In genomic region chr15:40325188-40325587, GRCh38 we compare ENCODE assay signal across 10 cellular contexts. TPM values are rescaled to one million over a fixed set of nuclear protein-coding genes. Genes with fewer than 3 reads are reported as not detected.
DNase-seq lines count a peak whose midpoint lies in the region; ATAC-seq and TF ChIP-seq lines count a peak whose summit lies in the region.
"Had no signal": no experiment of that assay in that cellular context is flagged by ENCODE, and none has a peak within 500 bp of the region (broad histone marks: within the 10 kb centered on the region; RNA-seq: fewer than 3 reads in every experiment).

No MANE protein-coding gene starts in this region.

- H3K36me3 ChIP-seq in adipocyte (ENCODE audit: control insufficient read depth, insufficient read depth, low read length, severe bottlenecking) (peaks cover 5% of the 10 kb centered on the region), lower lobe of right lung (no peaks in the 10 kb centered on the region), tibial artery (no peaks in the 10 kb centered on the region)

- DNase-seq in activated T-cell treated with anti-CD3 and anti-CD28 coated beads, Interleukin-2, amount 50 U/mL, for 4 hours, result no peak
- DNase-seq in activated T-cell treated with anti-CD3 and anti-CD28 coated beads for 4 hours (no peak), adipocyte (ENCODE audit: low read depth) (peak; percentile 44), lower lobe of right lung (no peak), tibial artery (peak in 1 of 2 donors; percentile 59), cortex of kidney (lab: John Stamatoyannopoulos, UW) (no peak), NCI-H2029 treated with DMSO at 0.1 percent for 48 hours (lab: John Stamatoyannopoulos, UW) (no peak)
- DNase-seq: NCI-H187 had no signal

- H3K9me3 Mint-ChIP-seq in activated T-cell treated with anti-CD3 and anti-CD28 coated beads, Interleukin-2, amount 50 U/mL, for 4 hours, result no peaks in the 10 kb centered on the region

- H3K9ac ChIP-seq in adipocyte (ENCODE audit: low read length), result peak overlapping the region; percentile 85

- H3K36me3 Mint-ChIP-seq in activated T-cell treated with anti-CD3 and anti-CD28 coated beads, Interleukin-2, amount 50 U/mL, for 4 hours (ENCODE audit: insufficient read depth), result no peaks in the 10 kb centered on the region

- peak overlapping the region; percentile 78 for H3K4me3 Mint-ChIP-seq in activated T-cell treated with anti-CD3 and anti-CD28 coated beads, Interleukin-2, amount 50 U/mL, for 4 hours

- H3K27me3 ChIP-seq in adipocyte (replicated peaks; ENCODE audit: control insufficient read depth, insufficient read depth, low read length) (no peaks in the 10 kb centered on the region), lower lobe of right lung (ENCODE audit: low read depth) (no peaks in the 10 kb centered on the region), tibial artery (no peaks in the 10 kb centered on the region)

- TF ChIP-seq CTCF in lower lobe of right lung (IDR thresholded peaks at IDR 0.05) (no peak), tibial artery (IDR thresholded peaks at IDR 0.05) (no peak)

- H3K4me1 ChIP-seq in adipocyte (ENCODE audit: control insufficient read depth, insufficient read depth, low read length) (peaks cover 56% of the 10 kb centered on the region), lower lobe of right lung (peaks cover 67% of the 10 kb centered on the region), tibial artery (peaks cover 0 to 71% (median 59%) of the 10 kb centered on the region in 4 donors)

- H3K27me3 Mint-ChIP-seq in activated T-cell treated with anti-CD3 and anti-CD28 coated beads, Interleukin-2, amount 50 U/mL, for 4 hours (ENCODE audit: low read depth), result no peaks in the 10 kb centered on the region

- intact Hi-C loops in lower lobe of right lung (cut with DNase I) (no loop called here), tibial artery (cut with DNase I; ENCODE audit: low total_unique reads) (no loop called here)

- H3K4me3 ChIP-seq in adipocyte (ENCODE audit: low read length), result peak overlapping the region; percentile 83
- peak overlapping the region; percentile 82 for H3K4me3 ChIP-seq in lower lobe of right lung
- H3K4me3 ChIP-seq in tibial artery, result peak overlapping the region; percentile 75 to 97

- H3K27ac ChIP-seq in lower lobe of right lung (no peak overlapping the region), tibial artery (peak overlapping the region; percentile 90 to 92)

- H3K4me1 Mint-ChIP-seq in activated T-cell treated with anti-CD3 and anti-CD28 coated beads, Interleukin-2, amount 50 U/mL, for 4 hours (ENCODE audit: low read depth), result peaks cover 26% of the 10 kb centered on the region

- no peak for ATAC-seq in activated T-cell treated with anti-CD3 and anti-CD28 coated beads, Interleukin-2, amount 50 U/mL, for 4 hours
- ATAC-seq in lower lobe of right lung, result no peak
- ATAC-seq in GM19467 (IDR thresholded peaks at IDR 0.05; ENCODE audit: unreplicated experiment), result no peak

- H3K9me3 ChIP-seq in adipocyte (ENCODE audit: control insufficient read depth, low read length) (no peaks in the 10 kb centered on the region), lower lobe of right lung (no peaks in the 10 kb centered on the region), tibial artery (no peaks in the 10 kb centered on the region)

RNA-seq across cellular contexts. Expression of gene INAFM2, which starts 1.7 kb away (rescaled TPM):
- 10 to 100 TPM; 11.4 to 13.3 (median 13.3) TPM for total RNA-seq in activated T-cell treated with anti-CD3 and anti-CD28 coated beads, Interleukin-2, amount 50 U/mL, for 4 hours
- total RNA-seq in lower lobe of right lung, result 33.8 TPM

RNA-seq across cellular contexts. Expression of gene CCDC9B, which starts 15.6 kb away (rescaled TPM):
- total RNA-seq in activated T-cell treated with anti-CD3 and anti-CD28 coated beads, Interleukin-2, amount 50 U/mL, for 4 hours, result under 1 TPM; 0.13 to 0.30 (median 0.25) TPM
- 71.4 TPM for total RNA-seq in lower lobe of right lung

RNA-seq across cellular contexts. Expression of gene PLCB2, which starts 17.5 kb away (rescaled TPM):
- total RNA-seq in activated T-cell treated with anti-CD3 and anti-CD28 coated beads, Interleukin-2, amount 50 U/mL, for 4 hours, result 10 to 100 TPM; 41.7 to 50.3 (median 48.6) TPM
- total RNA-seq in lower lobe of right lung, result 105 TPM

RNA-seq across cellular contexts. Expression of gene PHGR1, which starts 25.6 kb away (rescaled TPM):
- under 1 TPM in 1 of 3 donors, not detected in 2; 0.54 TPM for total RNA-seq in activated T-cell treated with anti-CD3 and anti-CD28 coated beads, Interleukin-2, amount 50 U/mL, for 4 hours
- total RNA-seq in lower lobe of right lung, result not detected
- total RNA-seq: lung had no signal

RNA-seq across cellular contexts. Expression of gene DISP2, which starts 32.8 kb away (rescaled TPM):
- under 1 TPM; 0.03 to 0.26 (median 0.08) TPM for total RNA-seq in activated T-cell treated with anti-CD3 and anti-CD28 coated beads, Interleukin-2, amount 50 U/mL, for 4 hours
- 4.3 TPM for total RNA-seq in lower lobe of right lung

Comparison
In these comparisons a context has a peak if more than half of its experiments do, and no peak if none do; other contexts are left out.
1. RNA of gene CCDC9B, which starts 15.6 kb away (total RNA-seq): 71.4 TPM in lower lobe of right lung (single experiment); 0.13 to 0.30 TPM in activated T-cell treated with anti-CD3 and anti-CD28 coated beads, Interleukin-2, amount 50 U/mL, for 4 hours; every median in the first group is over 10 times any median in the second.
2. Peak in every context shown above with its lines, with median percentiles within 50 percentile points of each other: H3K4me3 ChIP-seq.